11 cellular contexts compared by ENCODE assay signal in the genomic region with DNA sequence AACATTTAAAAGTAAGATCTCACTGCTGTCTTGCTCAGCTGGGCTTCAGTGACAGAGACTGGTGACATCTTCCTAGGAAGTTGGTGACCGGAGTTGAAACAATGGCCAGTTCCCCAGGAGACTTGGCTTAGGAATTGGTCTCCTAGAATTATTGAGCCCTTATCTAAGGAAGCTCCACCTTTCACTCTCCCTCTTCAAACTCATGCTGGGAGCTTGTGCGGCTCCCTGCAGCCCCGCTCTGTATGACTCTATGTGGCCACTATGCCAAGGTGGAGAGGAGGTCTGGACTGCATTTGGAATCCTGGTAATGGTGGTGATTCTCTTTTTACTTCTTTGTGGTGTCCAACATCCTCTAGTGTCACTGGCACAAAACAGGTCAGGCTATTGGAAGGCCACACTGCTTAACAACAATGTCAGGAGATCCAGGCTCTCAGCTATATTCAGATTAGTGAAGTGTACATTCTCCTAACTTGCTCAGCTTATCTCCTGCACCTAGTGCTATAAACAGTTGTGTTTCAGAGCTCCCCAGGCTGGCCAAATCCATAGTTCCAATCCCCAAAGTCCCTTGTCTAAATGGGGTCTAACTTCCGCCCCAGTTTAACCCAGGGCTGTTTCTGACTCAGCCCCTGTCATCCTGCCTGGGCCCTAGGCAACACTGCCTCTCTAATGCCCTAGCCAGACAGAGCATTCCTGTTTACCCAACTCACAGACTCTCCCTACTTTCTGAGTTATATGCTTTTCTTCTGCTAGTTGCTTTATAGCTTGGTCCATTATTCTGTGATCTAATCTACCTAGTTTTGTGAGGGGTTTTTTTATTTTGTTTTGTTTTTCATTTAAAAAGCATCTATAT. TPM values are rescaled to one million over a fixed set of nuclear protein-coding genes. Genes with fewer than 3 reads are reported as not detected.
DNase-seq lines count a peak whose midpoint lies in the region; ATAC-seq and TF ChIP-seq lines count a peak whose summit lies in the region.
"Had no signal": no experiment of that assay in that cellular context is flagged by ENCODE, and none has a peak within 500 bp of the region (broad histone marks: within the 10 kb centered on the region; RNA-seq: fewer than 3 reads in every experiment).

No MANE protein-coding gene starts in this region.

- DNase-seq in EL (peak; percentile 88), fibroblast of villous mesenchyme (ENCODE audit: low read depth) (peak; percentile 58), psoas muscle (no peak), NCI-H82 treated with DMSO at 0.1 percent for 48 hours (lab: John Stamatoyannopoulos, UW; ENCODE audit: unreplicated experiment) (no peak), nucleus accumbens (lab: John Stamatoyannopoulos, UW) (no peak), body of pancreas (no peak)
- no peak for DNase-seq in activated CD4-positive, alpha-beta memory T cell treated with anti-CD3 and anti-CD28 coated beads, Interleukin-2, amount 10 ng/mL, durations not matched to agents 7 days and 5 days
- DNase-seq: DND-41, NCI-H2171 treated with DMSO at 0.1 percent for 48 hours had no signal

- no peak overlapping the region for H3K4me3 ChIP-seq in fibroblast of villous mesenchyme (ENCODE audit: low read depth, low read length)
- H3K4me3 ChIP-seq in psoas muscle: no peak overlapping the region
- no peak overlapping the region for H3K4me3 ChIP-seq in body of pancreas

- intact Hi-C loops in psoas muscle (cut with DNase I) (loop anchor here in 1 of 2 donors (5.0 kb wide), 1 partner anchor 42 kb away; no protein-coding TSS in a partner anchor), body of pancreas (cut with DNase I) (no loop called here)

- H3K9me3 Mint-ChIP-seq in activated CD4-positive, alpha-beta memory T cell treated with anti-CD3 and anti-CD28 coated beads, Interleukin-2, amount 10 ng/mL, durations not matched to agents 7 days and 5 days: no peaks in the 10 kb centered on the region
- H3K9me3 Mint-ChIP-seq: WTC11 had no signal

- H3K27ac ChIP-seq in psoas muscle (peak overlapping the region; percentile 7), body of pancreas (no peak overlapping the region)

- H3K27me3 ChIP-seq in psoas muscle (ENCODE audit: insufficient read depth in 3 of 3, low read length in 2 of 3): no peaks in the 10 kb centered on the region
- no peaks in the 10 kb centered on the region for H3K27me3 ChIP-seq in body of pancreas

- H3K27me3 Mint-ChIP-seq in activated CD4-positive, alpha-beta memory T cell treated with anti-CD3 and anti-CD28 coated beads, Interleukin-2, amount 10 ng/mL, durations not matched to agents 7 days and 5 days: no peaks in the 10 kb centered on the region

- H3K36me3 ChIP-seq in psoas muscle (ENCODE audit: insufficient read depth in 1 of 2, low read depth in 1 of 2) (no peaks in the 10 kb centered on the region), body of pancreas (replicated peaks in 1 of 2; ENCODE audit: insufficient read depth in 1 of 2, low read depth in 2 of 2) (no peaks in the 10 kb centered on the region)

- TF ChIP-seq POLR2A in body of pancreas (IDR thresholded peaks at IDR 0.05): no peak

- ATAC-seq in psoas muscle (peak in 3 of 4 donors; percentile 54 to 66 (median 60)), body of pancreas (no peak), HG03354 (IDR thresholded peaks at IDR 0.05; ENCODE audit: poor library complexity, severe bottlenecking, unreplicated experiment) (no peak)
- ATAC-seq: WTC11 had no signal

- H3K4me1 Mint-ChIP-seq in activated CD4-positive, alpha-beta memory T cell treated with anti-CD3 and anti-CD28 coated beads, Interleukin-2, amount 10 ng/mL, durations not matched to agents 7 days and 5 days: peaks cover 74% of the 10 kb centered on the region

- CTCF ChIA-PET in activated CD4-positive, alpha-beta memory T cell treated with anti-CD3 and anti-CD28 coated beads, Interleukin-2, amount 10 ng/mL, durations not matched to agents 7 days and 5 days (lab: Charles Lee): interaction anchor here (0.7 to 1.3 kb wide), 3 partner anchors 19 to 378 kb away, joined by 4 to 5 read pairs (median 4); no protein-coding TSS in a partner anchor

- POLR2A ChIA-PET in activated CD4-positive, alpha-beta memory T cell treated with anti-CD3 and anti-CD28 coated beads, Interleukin-2, amount 10 ng/mL, durations not matched to agents 7 days and 5 days (lab: Charles Lee): interaction anchor here (1.2 to 1.8 kb wide), 3 partner anchors 16 to 99 kb away, joined by 4 to 5 read pairs (median 4); no protein-coding TSS in a partner anchor

- H3K4me1 ChIP-seq in psoas muscle: peaks cover 9% of the 10 kb centered on the region
- H3K4me1 ChIP-seq in body of pancreas: peaks cover 27% of the 10 kb centered on the region

- H3K9me3 ChIP-seq in psoas muscle (no peaks in the 10 kb centered on the region), body of pancreas (no peaks in the 10 kb centered on the region)

- TF ChIP-seq CTCF in fibroblast of villous mesenchyme (IDR thresholded peaks at IDR 0.05; ENCODE audit: insufficient read depth, low read depth, low read length) (no peak), psoas muscle (IDR thresholded peaks at IDR 0.05) (no peak), body of pancreas (IDR thresholded peaks at IDR 0.05) (no peak)

- WGBS in psoas muscle, 3 donors: 75 to 85% (median 80%) methylated on average over 4 of the region's 4 CpGs
- 76 to 80% methylated on average over 2 to 4 of the region's 4 CpGs for WGBS in body of pancreas, 2 donors

- H3K4me3 Mint-ChIP-seq in activated CD4-positive, alpha-beta memory T cell treated with anti-CD3 and anti-CD28 coated beads, Interleukin-2, amount 10 ng/mL, durations not matched to agents 7 days and 5 days: no peak overlapping the region
- H3K4me3 Mint-ChIP-seq: WTC11 had no signal

- peak overlapping the region; percentile 21 for H3K27ac Mint-ChIP-seq in activated CD4-positive, alpha-beta memory T cell treated with anti-CD3 and anti-CD28 coated beads, Interleukin-2, amount 10 ng/mL, durations not matched to agents 7 days and 5 days
- H3K27ac Mint-ChIP-seq: WTC11 had no signal

- peaks cover 80% of the 10 kb centered on the region for H3K36me3 Mint-ChIP-seq in activated CD4-positive, alpha-beta memory T cell treated with anti-CD3 and anti-CD28 coated beads, Interleukin-2, amount 10 ng/mL, durations not matched to agents 7 days and 5 days (ENCODE audit: low read depth)
- H3K36me3 Mint-ChIP-seq: WTC11 had no signal

RNA-seq across cellular contexts. Expression of gene ATP2B4, which starts 18.3 kb away (rescaled TPM):
- total RNA-seq in activated CD4-positive, alpha-beta memory T cell treated with anti-CD3 and anti-CD28 coated beads, Interleukin-2, amount 10 ng/mL, durations not matched to agents 7 days and 5 days: 100 to 1,000 TPM; 112 to 116 TPM
- total RNA-seq in fibroblast of villous mesenchyme (135 and 214 TPM in 2 replicates), psoas muscle (10 to 100 TPM; 18.6 to 29.6 (median 27.9) TPM), body of pancreas (10 to 100 TPM; 27.5 to 31.3 TPM)
- polyA plus RNA-seq in psoas muscle: 10 to 100 TPM; 12.2 to 26.6 (median 15.6) TPM

Comparison
In these comparisons a context has a peak if more than half of its experiments do, and no peak if none do; other contexts are left out.
1. DNase-seq: peak in EL (single experiment) and fibroblast of villous mesenchyme (single experiment); none in activated CD4-positive, alpha-beta memory T cell treated with anti-CD3 and anti-CD28 coated beads, Interleukin-2, amount 10 ng/mL, durations not matched to agents 7 days and 5 days (single experiment), psoas muscle (0 of 2), NCI-H82 treated with DMSO at 0.1 percent for 48 hours (single experiment), nucleus accumbens (0 of 56) and body of pancreas (0 of 4).
2. ATAC-seq: peak in psoas muscle (3 of 4); none in body of pancreas (single experiment) and HG03354 (single experiment).